In the genomic region with DNA sequence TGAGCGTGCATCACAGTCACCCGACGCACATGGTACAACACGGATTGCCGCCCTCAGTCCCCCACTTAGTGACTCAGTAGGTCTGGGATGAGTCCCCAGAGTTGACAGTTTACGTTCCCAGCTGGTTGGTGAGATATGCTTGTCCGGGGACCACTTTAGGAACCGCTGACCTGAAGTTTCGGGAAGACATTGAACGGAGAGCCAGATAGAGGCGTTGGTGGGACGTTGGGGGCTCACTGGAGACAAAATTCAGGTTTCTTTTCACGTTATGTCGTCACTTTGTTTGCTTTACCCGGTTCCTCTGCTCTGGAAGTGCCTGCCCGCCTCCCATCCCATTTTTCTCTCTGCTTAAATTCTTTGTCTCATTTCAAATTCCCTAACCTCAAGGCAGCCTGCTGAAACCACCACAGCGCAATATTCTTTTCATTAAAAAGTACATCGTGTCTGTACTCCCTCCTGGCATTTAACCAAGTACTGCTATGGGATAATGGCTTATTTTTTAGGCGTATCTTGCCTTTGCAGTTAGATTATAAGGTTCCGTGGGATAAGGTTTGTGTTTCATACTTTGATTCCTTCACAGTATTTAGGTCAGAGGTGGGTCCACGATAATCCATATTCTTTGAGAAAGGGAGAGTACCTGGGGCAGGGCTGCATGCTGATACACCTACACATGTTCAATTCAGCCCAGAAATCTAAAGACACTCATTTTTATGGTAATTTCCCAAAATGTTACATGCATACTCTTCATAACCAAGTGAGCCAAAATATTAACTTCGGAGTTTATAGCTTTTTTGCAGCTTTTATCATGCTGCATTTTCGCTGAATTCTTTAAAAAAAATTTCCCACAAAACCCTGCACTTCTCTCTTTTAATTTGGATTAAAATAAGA, we compare ENCODE assay signal across 8 cellular contexts. TPM values are rescaled to one million over a fixed set of nuclear protein-coding genes. Genes with fewer than 3 reads are reported as not detected.
DNase-seq lines count a peak whose midpoint lies in the region; ATAC-seq and TF ChIP-seq lines count a peak whose summit lies in the region.

No MANE protein-coding gene starts in this region.

- peaks cover 12% of the 10 kb centered on the region for H4K20me1 ChIP-seq in PC-9 (ENCODE audit: insufficient read depth)

- H3K4me3 Mint-ChIP-seq in endothelial cell (ENCODE audit: unreplicated experiment), result peak overlapping the region; percentile 90

- H3K4me2 ChIP-seq in PC-9, result peak overlapping the region; percentile 94

- peak overlapping the region; percentile 16 for H3K27ac Mint-ChIP-seq in endothelial cell (ENCODE audit: unreplicated experiment)

- peaks cover 19% of the 10 kb centered on the region for H3K79me2 ChIP-seq in PC-9 (ENCODE audit: low read depth)

- POLR2A ChIA-PET in PC-9 (lab: Charles Lee; ENCODE audit: unreplicated experiment), result no interaction called here

- peaks cover 8% of the 10 kb centered on the region for H3K27me3 Mint-ChIP-seq in endothelial cell (ENCODE audit: unreplicated experiment)

- no peak for DNase-seq in GM06990 (ENCODE audit: extremely low read depth, insufficient read length)
- peak in 1 of 2 experiments; percentile 29 for DNase-seq in PC-9
- no peak for DNase-seq in endothelial cell (ENCODE audit: low spot score)
- no peak for DNase-seq in globus pallidus (ENCODE audit: low spot score)
- no peak for DNase-seq in GM03348 (ENCODE audit: low spot score)
- DNase-seq in omental fat pad (ENCODE audit: low spot score), result no peak

- peaks cover 45% of the 10 kb centered on the region for H3K4me1 ChIP-seq in PC-9 (replicated peaks; ENCODE audit: insufficient read depth)
- peaks cover 50% of the 10 kb centered on the region in 2 experiments for H3K4me1 ChIP-seq in neutrophil (ENCODE audit: control insufficient read depth in 1 of 2, insufficient read depth in 1 of 2, low read depth in 1 of 2, low read length in 1 of 2)

- H3K9me3 Mint-ChIP-seq in endothelial cell (ENCODE audit: unreplicated experiment), result no peaks in the 10 kb centered on the region

- peak overlapping the region; percentile 92 for H2AFZ ChIP-seq in PC-9

- H3K4me3 ChIP-seq in GM06990 (replicated peaks; ENCODE audit: low read depth, low read length) (peak overlapping the region; percentile 80), PC-9 (peak overlapping the region; percentile 70), neutrophil (ENCODE audit: low read depth in 1 of 2, low read length in 1 of 2) (peak overlapping the region; percentile 73 to 89)

- no peaks in the 10 kb centered on the region for H3K9me3 ChIP-seq in PC-9 (ENCODE audit: insufficient read depth, low read depth)
- no peaks in the 10 kb centered on the region for H3K9me3 ChIP-seq in neutrophil

- intact Hi-C loops in PC-9 (cut with micrococcal nuclease; ENCODE audit: unreplicated experiment), result loop anchor here (1.0 kb wide), 1 partner anchor 55 kb away; no protein-coding TSS in a partner anchor

- TF ChIP-seq CTCF in GM06990 (IDR thresholded peaks at IDR 0.05; ENCODE audit: insufficient read depth, low read length, poor library complexity, severe bottlenecking) (no peak), PC-9 (conservative IDR thresholded peaks at IDR 0.05) (no peak), endothelial cell (IDR thresholded peaks at IDR 0.05; ENCODE audit: unreplicated experiment) (no peak), neutrophil (IDR thresholded peaks at IDR 0.05) (no peak), omental fat pad (IDR thresholded peaks at IDR 0.05) (no peak)

- peaks cover 46% of the 10 kb centered on the region for H3F3A ChIP-seq in PC-9 (ENCODE audit: insufficient read depth, low read depth)

- no peak for ATAC-seq in HG02571 (IDR thresholded peaks at IDR 0.05; ENCODE audit: unreplicated experiment)
- no peak for ATAC-seq in omental fat pad (ENCODE audit: low FRiP score)

- peaks cover 5% of the 10 kb centered on the region for H3K36me3 ChIP-seq in GM06990 (ENCODE audit: control insufficient read depth, insufficient read depth, low read length)
- peaks cover 7% of the 10 kb centered on the region; the same call in 1 of the 2 replicates for H3K36me3 ChIP-seq in PC-9 (ENCODE audit: low read depth)
- peaks cover 9% of the 10 kb centered on the region for H3K36me3 ChIP-seq in neutrophil

- no peaks in the 10 kb centered on the region for H3K9me2 ChIP-seq in PC-9 (ENCODE audit: insufficient read depth)

- no TSS peak for BruUV-seq in PC-9 (replicated peaks; lab: Mats Ljungman, UMichigan)

- peaks cover 37% of the 10 kb centered on the region for H3K4me1 Mint-ChIP-seq in endothelial cell (ENCODE audit: unreplicated experiment)

- CTCF ChIA-PET in PC-9 (lab: Charles Lee), result interaction anchor here (1.1 kb wide), 1 partner anchor 119 kb away, joined by 3 read pairs; no protein-coding TSS in a partner anchor

- peak overlapping the region; percentile 57 for H3K27ac ChIP-seq in PC-9
- peak overlapping the region; percentile 80 for H3K27ac ChIP-seq in neutrophil

- H3K27me3 ChIP-seq in GM06990 (replicated peaks; ENCODE audit: control insufficient read depth, insufficient read depth, low read length), result no peaks in the 10 kb centered on the region
- H3K27me3 ChIP-seq in PC-9 (ENCODE audit: insufficient read depth, low read depth), result no peaks in the 10 kb centered on the region
- no peaks in the 10 kb centered on the region for H3K27me3 ChIP-seq in neutrophil

- H3K36me3 Mint-ChIP-seq in endothelial cell (ENCODE audit: low read depth, unreplicated experiment), result peaks cover 10% of the 10 kb centered on the region

RNA-seq across cellular contexts. Expression of gene LMLN, which starts 0.9 kb away (rescaled TPM):
- total RNA-seq in PC-9 (2021) (19.8 and 21.1 TPM in 2 replicates), endothelial cell (ENCODE audit: unreplicated experiment) (7.1 TPM), omental fat pad (1 to 10 TPM; 2.5 to 5.5 (median 3.5) TPM)

RNA-seq across cellular contexts. Expression of gene RPL35A, which starts 10.9 kb away (rescaled TPM):
- 1,816 and 1,880 TPM in 2 replicates for total RNA-seq in PC-9 (2021)
- 1,090 TPM for total RNA-seq in endothelial cell (ENCODE audit: unreplicated experiment)
- total RNA-seq in omental fat pad, result 100 to 1,000 TPM; 520 to 671 (median 601) TPM
